Comparison of ENCODE assay signal across 15 cellular contexts in genomic region chr22:45887202-45888131, GRCh38.
A peak's percentile ranks its signal among the peaks of the same experiment; 100 is the strongest.
DNase-seq lines count a peak whose midpoint lies in the region; ATAC-seq, FAIRE-seq and TF ChIP-seq lines count a peak whose summit lies in the region.
"Had no signal": no experiment of that assay in that cellular context is flagged by ENCODE, and none has a peak within 500 bp of the region (broad histone marks: within the 10 kb centered on the region; RNA-seq: fewer than 3 reads in every experiment).

No MANE protein-coding gene starts in this region.

- 87 to 92% methylated on average over 12 to 13 of the region's 22 CpGs for WGBS in thyroid gland, 2 donors

- no peaks in the 10 kb centered on the region for H3K4me1 ChIP-seq in kidney (ENCODE audit: control insufficient read depth in 1 of 2, insufficient read depth in 1 of 2, low read depth in 1 of 2, low read length in 2 of 2)
- peaks cover 4 to 14% of the 10 kb centered on the region in 2 donors for H3K4me1 ChIP-seq in thyroid gland

- peak; percentile 0 for DNase-seq in WERI-Rb-1
- DNase-seq in kidney: peak; percentile 94
- peak; percentile 40 to 62 for DNase-seq in thyroid gland
- DNase-seq in NK-92 (lab: John Stamatoyannopoulos, UW; ENCODE audit: unreplicated experiment): no peak
- no peak for DNase-seq in activated CD4-positive, alpha-beta T cell treated with anti-CD3 and anti-CD28 coated beads, Interleukin-2, amount 50 U/mL, for 48 hours
- DNase-seq: CD4-positive, CD25-positive, alpha-beta regulatory T cell; HFFc6; NCI-H1417; NCI-H446 treated with DMSO at 0.1 percent for 48 hours; stimulated activated naive B cell treated with anti-CD40 and anti-IgM and Interleukin-4, amounts not matched to agents 10 μg/mL and 1 μg/mL and 100 μg/mL, for 72 hours had no signal

- no peaks in the 10 kb centered on the region for H3K36me3 ChIP-seq in WERI-Rb-1
- no peaks in the 10 kb centered on the region for H3K36me3 ChIP-seq in kidney (ENCODE audit: control insufficient read depth in 1 of 2, insufficient read depth in 2 of 2, low read length in 2 of 2)
- H3K36me3 ChIP-seq in thyroid gland: no peaks in the 10 kb centered on the region

- no peak for TF ChIP-seq RAD21 in Ishikawa (IDR thresholded peaks at IDR 0.05; ENCODE audit: low read depth)

- ATAC-seq in HG03571 (IDR thresholded peaks at IDR 0.05; ENCODE audit: unreplicated experiment): no peak
- ATAC-seq: Panc1; stimulated activated naive B cell treated with anti-CD40 and anti-IgM and Interleukin-4, amounts not matched to agents 10 μg/mL and 1 μg/mL and 100 μg/mL, for 72 hours had no signal

- H3K9me3 ChIP-seq in WERI-Rb-1 (ENCODE audit: severe bottlenecking) (no peaks in the 10 kb centered on the region), kidney (ENCODE audit: control insufficient read depth in 1 of 2, low read length in 2 of 2) (no peaks in the 10 kb centered on the region), thyroid gland (no peaks in the 10 kb centered on the region)

- no peak for TF ChIP-seq POLR2A in thyroid gland (IDR thresholded peaks at IDR 0.05)

- intact Hi-C loops in kidney (cut with DNase I) (no loop called here), thyroid gland (cut with DNase I) (loop anchor here (10.0 kb wide), 1 partner anchor 77 kb away; no protein-coding TSS in a partner anchor)

- TF ChIP-seq CTCF in WERI-Rb-1 (IDR thresholded peaks at IDR 0.05; ENCODE audit: low read depth, low read length) (no peak), kidney (IDR thresholded peaks at IDR 0.05; ENCODE audit: borderline replicate concordance, extremely low read depth, insufficient read depth) (no peak), thyroid gland (IDR thresholded peaks at IDR 0.05) (no peak)

- H3K4me3 ChIP-seq in WERI-Rb-1 (ENCODE audit: low read depth, low read length) (no peak overlapping the region), kidney (ENCODE audit: low read length in 2 of 2) (no peak overlapping the region), thyroid gland (replicated peaks in 1 of 3) (no peak overlapping the region)

- H3K27me3 ChIP-seq in WERI-Rb-1 (ENCODE audit: insufficient read depth, low read depth, severe bottlenecking) (peaks cover 40% of the 10 kb centered on the region), thyroid gland (no peaks in the 10 kb centered on the region)

- TF ChIP-seq EP300 in Ishikawa (IDR thresholded peaks at IDR 0.05; ENCODE audit: borderline replicate concordance): no peak

- H3K27ac ChIP-seq in WERI-Rb-1 (no peak overlapping the region), kidney (ENCODE audit: low read depth in 2 of 2, low read length in 2 of 2) (no peak overlapping the region), thyroid gland (no peak overlapping the region)

- FAIRE-seq in kidney (lab: Jason Lieb, UNC): no peak
- FAIRE-seq: astrocyte, GM18507 had no signal

- no peak overlapping the region for H3K9ac ChIP-seq in kidney (ENCODE audit: low read length in 2 of 2)

TF ChIP-seq in Ishikawa, 13 proteins besides CTCF, POLR2A, EP300 and RAD21:
- TF ChIP-seq ZBTB7A (IDR thresholded peaks at IDR 0.05; ENCODE audit: low read depth): no peak
- TF ChIP-seq MAX (IDR thresholded peaks at IDR 0.05): peak; percentile 74
- TF ChIP-seq FOXM1 (IDR thresholded peaks at IDR 0.05; ENCODE audit: borderline replicate concordance, low read depth): no peak
- no peak for TF ChIP-seq REST (IDR thresholded peaks at IDR 0.05; ENCODE audit: low read depth)
- TF ChIP-seq CREB1 (IDR thresholded peaks at IDR 0.05; ENCODE audit: low read depth): no peak
- no peak for TF ChIP-seq CEBPB (IDR thresholded peaks at IDR 0.05)
- no peak for TF ChIP-seq YY1 (IDR thresholded peaks at IDR 0.05; ENCODE audit: low read depth)
- peak; percentile 59; the same call in 1 of the 2 replicates for TF ChIP-seq TCF12 (IDR thresholded peaks at IDR 0.05; ENCODE audit: low read depth)
- TF ChIP-seq NFIC (IDR thresholded peaks at IDR 0.05): peak; percentile 77
- peak; percentile 61 for TF ChIP-seq USF1 (IDR thresholded peaks at IDR 0.05)
- peak; percentile 24; the same call in 1 of the 2 replicates for TF ChIP-seq TEAD4 (IDR thresholded peaks at IDR 0.05)
- no peak for TF ChIP-seq TAF1 (IDR thresholded peaks at IDR 0.05; ENCODE audit: low read depth)
- TF ChIP-seq EGR1 (IDR thresholded peaks at IDR 0.05): no peak
TF ChIP-seq in Ishikawa: peak in this region for 5.

Comparison
In these comparisons a context has a peak if more than half of its experiments do, and no peak if none do; other contexts are left out.
1. DNase-seq: peak in WERI-Rb-1 (single experiment), kidney (single experiment) and thyroid gland (2 of 2); none in NK-92 (single experiment) and activated CD4-positive, alpha-beta T cell treated with anti-CD3 and anti-CD28 coated beads, Interleukin-2, amount 50 U/mL, for 48 hours (0 of 2).